Comparison of ENCODE assay signal across 17 cellular contexts in the genomic region with DNA sequence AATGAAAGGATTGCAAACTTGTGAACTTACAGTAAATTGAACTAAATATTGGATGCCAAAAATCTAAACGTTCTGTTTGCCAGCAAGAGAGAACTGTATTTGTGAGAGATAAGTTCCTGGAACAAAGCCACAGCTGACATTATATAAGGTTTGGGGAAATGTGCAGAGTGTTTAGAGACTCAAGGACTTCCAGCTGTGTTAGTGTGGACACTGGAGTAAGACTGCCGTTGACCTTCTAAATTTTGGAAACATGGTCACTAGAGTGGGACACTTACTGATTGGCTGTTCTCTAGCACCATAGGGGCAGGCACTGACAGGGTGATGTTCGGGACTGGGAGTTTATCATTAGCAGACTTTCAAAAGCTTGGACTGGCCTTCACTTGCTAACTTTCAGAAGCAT. TPM values are rescaled to one million over a fixed set of nuclear protein-coding genes. Genes with fewer than 3 reads are reported as not detected.
"Had no signal": no experiment of that assay in that cellular context is flagged by ENCODE, and none has a peak within 500 bp of the region (broad histone marks: within the 10 kb centered on the region; RNA-seq: fewer than 3 reads in every experiment).

No MANE protein-coding gene starts in this region.

- ATAC-seq: activated naive CD8-positive, alpha-beta T cell treated with anti-CD3 and anti-CD28 coated beads, Interleukin-2, amount 50 U/mL, for 24 hours; left cardiac atrium; natural killer cell; psoas muscle; sciatic nerve; T-helper 17 cell; WTC11 had no signal

- H3K4me1 ChIP-seq: colonic mucosa, psoas muscle, upper lobe of left lung had no signal

- H3K4me3 ChIP-seq: cardiac muscle cell, colonic mucosa, psoas muscle, upper lobe of left lung had no signal

- DNase-seq: activated CD4-positive, alpha-beta T cell treated with anti-CD3 and anti-CD28 coated beads, Interleukin-2, amount 10 ng/mL, durations not matched to agents 24 days and 14 days; activated naive CD4-positive, alpha-beta T cell; activated naive CD8-positive, alpha-beta T cell treated with anti-CD3 and anti-CD28 coated beads, Interleukin-2, amount 50 U/mL, for 24 hours; colonic mucosa; effector CD4-positive, alpha-beta T cell; hypothalamus; left cardiac atrium; natural killer cell; nucleus accumbens; psoas muscle; stimulated activated CD4-positive, alpha-beta T cell treated with anti-CD3 and anti-CD28 coated beads, Interleukin-4, amount 100 ng/mL, for 1 hour; stimulated activated CD8-positive, alpha-beta memory T cell treated with anti-CD3 and anti-CD28 coated beads, Interleukin-4, amount 100 ng/mL, for 48 hours; T-helper 17 cell; upper lobe of left lung had no signal

- H3K27ac ChIP-seq: cardiac muscle cell, colonic mucosa, psoas muscle, upper lobe of left lung had no signal

- H3K27me3 ChIP-seq: cardiac muscle cell, colonic mucosa, upper lobe of left lung had no signal

- H3K36me3 ChIP-seq: cardiac muscle cell, colonic mucosa, upper lobe of left lung had no signal

- H3K9me3 ChIP-seq: colonic mucosa, psoas muscle, upper lobe of left lung had no signal

RNA-seq across cellular contexts. Expression of a gene that starts 40.5 kb away (rescaled TPM):
- total RNA-seq: activated CD4-positive, alpha-beta T cell treated with anti-CD3 and anti-CD28 coated beads, Interleukin-2, amount 10 ng/mL, durations not matched to agents 24 days and 14 days had no signal
